7 cellular contexts compared by ENCODE assay signal in genomic region chr7:102592477-102593017, GRCh38. TPM values are rescaled to one million over a fixed set of nuclear protein-coding genes. Genes with fewer than 3 reads are reported as not detected.
A peak's percentile ranks its signal among the peaks of the same experiment; 100 is the strongest.
DNase-seq lines count a peak whose midpoint lies in the region; ATAC-seq and TF ChIP-seq lines count a peak whose summit lies in the region.
"Not testable (repeated sequence)": the region's sequence is repeated elsewhere in the genome, so short reads cannot be mapped to it uniquely, and the experiment has no call there.

No MANE protein-coding gene starts in this region.

- H3K4me1 ChIP-seq in spleen = not testable (repeated sequence)

- peak; percentile 25 for DNase-seq in activated CD4-positive, CD25-positive, alpha-beta regulatory T cell treated with anti-CD3 and anti-CD28 coated beads, Interleukin-2, amount 50 U/mL, for 16 hours (ENCODE audit: low read depth, low spot score)
- peak; percentile 28 for DNase-seq in activated naive CD4-positive, alpha-beta T cell treated with anti-CD3 and anti-CD28 coated beads, Interleukin-2, amount 50 U/mL, for 16 hours
- peak; percentile 35 to 51 (median 45) for DNase-seq in immature natural killer cell
- DNase-seq in spleen = peak; percentile 87

- intact Hi-C loops in spleen (cut with DNase I; ENCODE audit: low total_unique reads) = not testable (repeated sequence)

- H3K27me3 ChIP-seq in spleen (replicated peaks in 1 of 7) = not testable (repeated sequence)

- H3K27ac Mint-ChIP-seq in immature natural killer cell = not testable (repeated sequence)

- H3K4me3 ChIP-seq in spleen = not testable (repeated sequence)

- 23 to 50% (median 35%) methylated on average over 6 to 10 of the region's 26 CpGs for WGBS in spleen, 5 donors

- H3K9me3 Mint-ChIP-seq in immature natural killer cell = not testable (repeated sequence)

- ATAC-seq in GM19328 (IDR thresholded peaks at IDR 0.05; ENCODE audit: unreplicated experiment) (peak; percentile 30), HG02588 (IDR thresholded peaks at IDR 0.05; ENCODE audit: unreplicated experiment) (peak; percentile 44), HG03196 (IDR thresholded peaks at IDR 0.05; ENCODE audit: unreplicated experiment) (peak; percentile 31)

- not testable (repeated sequence) for TF ChIP-seq POLR2A in spleen (IDR thresholded peaks at IDR 0.05)

- not testable (repeated sequence) for H3K27me3 Mint-ChIP-seq in immature natural killer cell (ENCODE audit: low read depth in 3 of 3)

- peak overlapping the region in 1 of 8 donors; percentile 43 for H3K27ac ChIP-seq in spleen

- not testable (repeated sequence) for H3K36me3 ChIP-seq in spleen

- not testable (repeated sequence) for H3K4me1 Mint-ChIP-seq in immature natural killer cell

- H3K4me3 Mint-ChIP-seq in immature natural killer cell = not testable (repeated sequence)

- TF ChIP-seq CTCF in spleen (IDR thresholded peaks at IDR 0.05 in 8 of 11, conservative IDR thresholded peaks at IDR 0.05 in 3 of 11) = not testable (repeated sequence)

- H3K36me3 Mint-ChIP-seq in immature natural killer cell = not testable (repeated sequence)

- not testable (repeated sequence) for H3K9me3 ChIP-seq in spleen

RNA-seq across cellular contexts. Expression of gene POLR2J3, which starts 20.2 kb away (rescaled TPM):
- polyA plus RNA-seq in immature natural killer cell = 10 to 100 TPM; 13.5 to 44.4 (median 29.4) TPM
- total RNA-seq in spleen = 10 to 100 TPM; 32.6 to 63.8 (median 44.3) TPM
- polyA plus RNA-seq in spleen = 10 to 100 TPM; 26.9 to 67.3 (median 40.3) TPM

RNA-seq across cellular contexts. Expression of gene RASA4, which starts 24.0 kb away (rescaled TPM):
- polyA plus RNA-seq in immature natural killer cell (1 to 10 TPM; 3.2 to 6.1 (median 5.0) TPM), spleen (10 to 100 TPM; 34.5 to 51.2 (median 38.5) TPM)
- 100 to 1,000 TPM in 1 of 7 donors, 10 to 100 TPM in 6; 48.0 to 119 (median 60.6) TPM for total RNA-seq in spleen

RNA-seq across cellular contexts. Expression of gene SPDYE2, which starts 41.5 kb away (rescaled TPM):
- polyA plus RNA-seq in immature natural killer cell = under 1 TPM in 2 of 3 donors, not detected in 1; 0.22 to 0.86 TPM
- total RNA-seq in spleen = under 1 TPM in 2 of 7 donors, not detected in 5; 0.37 to 0.52 TPM
- polyA plus RNA-seq in spleen = under 1 TPM in 1 of 3 donors, not detected in 2; 0.13 TPM

RNA-seq across cellular contexts. Expression of gene UPK3BL2, which starts 49.1 kb away (rescaled TPM):
- polyA plus RNA-seq in immature natural killer cell = 1 to 10 TPM in 2 of 3 donors, under 1 TPM in 1; 0.81 to 5.2 (median 2.5) TPM
- total RNA-seq in spleen = 10 to 100 TPM; 14.2 to 31.0 (median 25.8) TPM
- 10 to 100 TPM; 11.5 to 27.4 (median 18.8) TPM for polyA plus RNA-seq in spleen

RNA-seq across cellular contexts. Expression of gene UPK3BL1, which starts 50.0 kb away (rescaled TPM):
- polyA plus RNA-seq in immature natural killer cell = 10 to 100 TPM; 15.8 to 38.2 (median 30.9) TPM
- total RNA-seq in spleen = 10 to 100 TPM; 18.5 to 57.4 (median 35.9) TPM
- polyA plus RNA-seq in spleen = 100 to 1,000 TPM in 2 of 3 donors, 10 to 100 TPM in 1; 54.5 to 206 (median 108) TPM

Comparison
In these comparisons a context has a peak if more than half of its experiments do, and no peak if none do; other contexts are left out.
1. DNase-seq: peak in every context shown above with its lines; median percentile 87 in spleen; 45 in immature natural killer cell; 28 in activated naive CD4-positive, alpha-beta T cell treated with anti-CD3 and anti-CD28 coated beads, Interleukin-2, amount 50 U/mL, for 16 hours; 25 in activated CD4-positive, CD25-positive, alpha-beta regulatory T cell treated with anti-CD3 and anti-CD28 coated beads, Interleukin-2, amount 50 U/mL, for 16 hours.
2. RNA of gene RASA4, which starts 24.0 kb away (polyA plus RNA-seq): 34.5 to 51.2 TPM in spleen; 3.2 to 6.1 TPM in immature natural killer cell; every median in the first group is over 4 times any median in the second.
3. Peak in every context shown above with its lines, with median percentiles within 50 percentile points of each other: ATAC-seq.